8 cellular contexts compared by ENCODE assay signal in the genomic region with DNA sequence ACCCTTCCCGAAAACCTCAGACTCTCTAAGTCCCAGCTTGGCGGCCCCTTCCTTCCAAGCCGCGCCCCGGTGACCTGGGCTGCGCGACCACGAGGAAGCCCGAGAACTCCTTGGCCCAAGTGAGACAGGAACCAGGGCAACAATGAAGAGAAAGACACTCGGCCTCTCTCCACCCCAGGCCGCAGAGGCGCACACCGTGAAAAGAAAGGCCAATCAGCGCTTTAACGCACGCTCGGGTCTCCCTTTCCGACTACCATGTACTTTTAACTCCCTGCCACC.
DNase-seq lines count a peak whose midpoint lies in the region; ATAC-seq and TF ChIP-seq lines count a peak whose summit lies in the region.

No MANE protein-coding gene starts in this region.

- no peaks in the 10 kb centered on the region for H3K9me3 ChIP-seq in SJCRH30 (replicated peaks)
- no peaks in the 10 kb centered on the region for H3K9me3 ChIP-seq in prostate gland

- H3K36me3 ChIP-seq in SJCRH30 (no peaks in the 10 kb centered on the region), prostate gland (no peaks in the 10 kb centered on the region)

- H3K4me1 ChIP-seq in SJCRH30 (peaks cover 6% of the 10 kb centered on the region), prostate gland (replicated peaks) (no peaks in the 10 kb centered on the region)

- no peak for TF ChIP-seq POLR2A in prostate gland (IDR thresholded peaks at IDR 0.05)

- H3K27me3 ChIP-seq in SJCRH30 (no peaks in the 10 kb centered on the region), prostate gland (replicated peaks; ENCODE audit: insufficient read depth) (peaks cover under 1% of the 10 kb centered on the region)

- intact Hi-C loops in prostate gland (cut with DNase I), result loop anchor here (2.0 to 10.0 kb wide), 4 partner anchors 332 to 1590 kb away; a partner anchor contains a TSS

- ATAC-seq in GM21381 (IDR thresholded peaks at IDR 0.05; ENCODE audit: unreplicated experiment), result peak; percentile 37
- no peak for ATAC-seq in HG03139 (IDR thresholded peaks at IDR 0.05; ENCODE audit: unreplicated experiment)

- H3K27ac ChIP-seq in SJCRH30, result peak overlapping the region; percentile 95
- H3K27ac ChIP-seq in prostate gland, result peak overlapping the region; percentile 86 to 91

- peak overlapping the region; percentile 94 for H3K4me3 ChIP-seq in SJCRH30
- peak overlapping the region; percentile 58 for H3K4me3 ChIP-seq in fibroblast of villous mesenchyme (ENCODE audit: low read depth, low read length)
- peak overlapping the region; percentile 50 to 63 for H3K4me3 ChIP-seq in prostate gland

- under 1% methylated on average over 18 of the region's 18 CpGs for WGBS in prostate gland

- DNase-seq in SJCRH30, result no peak
- no peak for DNase-seq in fibroblast of villous mesenchyme (ENCODE audit: low read depth)
- no peak for DNase-seq in prostate gland (ENCODE audit: low spot score)
- no peak for DNase-seq in A172 (ENCODE audit: low spot score)
- DNase-seq in NCI-H526 (lab: John Stamatoyannopoulos, UW), result no peak
- DNase-seq in GOT3 (lab: John Stamatoyannopoulos, UW), result no peak

- TF ChIP-seq CTCF in fibroblast of villous mesenchyme (IDR thresholded peaks at IDR 0.05; ENCODE audit: insufficient read depth, low read depth, low read length) (no peak), prostate gland (IDR thresholded peaks at IDR 0.05) (no peak)
